Comparison of ENCODE assay signal across 1 cellular context in the genomic region with DNA sequence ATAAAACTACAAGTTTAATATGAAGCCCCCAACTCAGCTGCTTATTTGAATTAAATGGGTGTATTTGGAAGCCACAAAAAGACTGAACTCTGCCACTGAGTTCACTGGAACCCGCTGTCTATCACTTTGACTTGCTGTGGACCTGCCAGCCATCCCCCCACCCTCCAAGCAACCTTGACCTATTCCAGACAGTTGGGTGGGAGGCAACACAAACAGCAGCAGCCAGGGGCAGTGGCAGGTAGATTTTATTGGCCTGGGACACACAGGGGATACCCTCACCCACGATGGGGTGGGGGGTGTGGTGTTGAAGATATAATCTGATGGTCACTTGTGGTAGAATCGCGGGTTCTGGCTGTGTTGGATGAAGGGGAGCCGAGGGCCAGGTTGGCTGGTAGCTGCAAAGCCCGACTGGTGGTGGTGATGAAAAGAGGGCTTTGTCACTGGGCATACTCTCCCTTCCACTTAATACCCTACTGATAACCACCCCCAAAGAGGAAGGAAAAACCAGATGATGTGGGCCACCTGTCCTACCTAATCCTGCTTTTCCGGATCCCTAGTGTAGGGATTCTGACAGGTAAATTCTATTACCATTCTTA.
TF ChIP-seq lines count a peak whose summit lies in the region.

No MANE protein-coding gene starts in this region.

TF ChIP-seq in IMR-90, 13 proteins besides CTCF, POLR2A, EP300 and RAD21:
- TF ChIP-seq FOS (IDR thresholded peaks at IDR 0.05; ENCODE audit: low read depth, low read length), result no peak
- no peak for TF ChIP-seq MXI1 (IDR thresholded peaks at IDR 0.05; ENCODE audit: borderline replicate concordance, low read depth, low read length)
- TF ChIP-seq, protein P1, sequence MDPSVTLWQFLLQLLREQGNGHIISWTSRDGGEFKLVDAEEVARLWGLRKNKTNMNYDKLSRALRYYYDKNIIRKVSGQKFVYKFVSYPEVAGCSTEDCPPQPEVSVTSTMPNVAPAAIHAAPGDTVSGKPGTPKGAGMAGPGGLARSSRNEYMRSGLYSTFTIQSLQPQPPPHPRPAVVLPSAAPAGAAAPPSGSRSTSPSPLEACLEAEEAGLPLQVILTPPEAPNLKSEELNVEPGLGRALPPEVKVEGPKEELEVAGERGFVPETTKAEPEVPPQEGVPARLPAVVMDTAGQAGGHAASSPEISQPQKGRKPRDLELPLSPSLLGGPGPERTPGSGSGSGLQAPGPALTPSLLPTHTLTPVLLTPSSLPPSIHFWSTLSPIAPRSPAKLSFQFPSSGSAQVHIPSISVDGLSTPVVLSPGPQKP (IDR thresholded peaks at IDR 0.05; ENCODE audit: borderline replicate concordance, low read depth, low read length), result no peak
TF ChIP-seq in IMR-90: peak in this region for 0.
